ENCODE assay signal across 22 cellular contexts in genomic region chr12:94971923-94972322, GRCh38. TPM values are rescaled to one million over a fixed set of nuclear protein-coding genes. Genes with fewer than 3 reads are reported as not detected.
DNase-seq lines count a peak whose midpoint lies in the region; ATAC-seq and TF ChIP-seq lines count a peak whose summit lies in the region.
"Had no signal": no experiment of that assay in that cellular context is flagged by ENCODE, and none has a peak within 500 bp of the region (broad histone marks: within the 10 kb centered on the region; RNA-seq: fewer than 3 reads in every experiment).

No MANE protein-coding gene starts in this region.

- H3K36me3 Mint-ChIP-seq in activated naive CD4-positive, alpha-beta T cell treated with anti-CD3 and anti-CD28 coated beads, Interleukin-2, amount 10 ng/mL, durations not matched to agents 7 days and 5 days, result peaks cover 37% of the 10 kb centered on the region
- peaks cover 40% of the 10 kb centered on the region for H3K36me3 Mint-ChIP-seq in activated T-helper 17 cell treated with anti-CD3 and anti-CD28 coated beads, Interleukin-2, amount 50 U/mL, for 72 hours (ENCODE audit: low read depth)

- peaks cover 2% of the 10 kb centered on the region for H3K4me1 Mint-ChIP-seq in activated naive CD4-positive, alpha-beta T cell treated with anti-CD3 and anti-CD28 coated beads, Interleukin-2, amount 10 ng/mL, durations not matched to agents 7 days and 5 days
- H3K4me1 Mint-ChIP-seq in activated T-helper 17 cell treated with anti-CD3 and anti-CD28 coated beads, Interleukin-2, amount 50 U/mL, for 72 hours, result peaks cover 4% of the 10 kb centered on the region
- H3K4me1 Mint-ChIP-seq: CD14-positive monocyte, GM23338, H9 had no signal

- H3K79me2 ChIP-seq in trophoblast cell (ENCODE audit: control insufficient read depth, insufficient read depth, low read length, poor library complexity), result no peaks in the 10 kb centered on the region

- no peak overlapping the region for H3K4ac ChIP-seq in mesenchymal stem cell (ENCODE audit: low read depth in 1 of 2, low read length in 2 of 2)
- H3K4ac ChIP-seq in trophoblast cell (ENCODE audit: low read depth, low read length), result no peak overlapping the region

- H4K12ac ChIP-seq in trophoblast cell (ENCODE audit: low read depth, low read length), result no peak overlapping the region

- H2BK120ac ChIP-seq in mesenchymal stem cell (ENCODE audit: low read depth, low read length), result peak overlapping the region; percentile 34
- H2BK120ac ChIP-seq in trophoblast cell (ENCODE audit: insufficient read depth, low read length, poor library complexity), result no peak overlapping the region

- H4K8ac ChIP-seq in mesenchymal stem cell (ENCODE audit: low read length) (no peak overlapping the region), trophoblast cell (ENCODE audit: low read depth, low read length) (no peak overlapping the region)

- WGBS in mesenchymal stem cell, result 99% methylated on average over 2 of the region's 2 CpGs
- no CpG with 5 or more reads among the region's 2 CpGs for WGBS in trophoblast cell (ENCODE audit: extremely low coverage, insufficient coverage, insufficient read length)

- no peak overlapping the region for H3K4me2 ChIP-seq in mesenchymal stem cell (ENCODE audit: low read length, poor library complexity, severe bottlenecking)
- no peak overlapping the region for H3K4me2 ChIP-seq in trophoblast cell (ENCODE audit: low read length)
- H3K4me2 ChIP-seq: BLaER1 treated with 17β-estradiol and CSF1 and Interleukin-3, amounts not matched to agents 10 nM and 100 nM; GM23338 had no signal

- H3K18ac ChIP-seq in mesenchymal stem cell (ENCODE audit: low read depth in 1 of 2, low read length in 2 of 2) (peak overlapping the region; percentile 6 to 62), trophoblast cell (ENCODE audit: low read length) (no peak overlapping the region)

- no peak for TF ChIP-seq CTCF in WERI-Rb-1 (IDR thresholded peaks at IDR 0.05; ENCODE audit: low read depth, low read length)

- ATAC-seq in activated T-helper 17 cell treated with anti-CD3 and anti-CD28 coated beads, Interleukin-2, amount 50 U/mL, for 72 hours (replicated peaks), result no peak
- ATAC-seq: GM12878, GM23338, HCT116 had no signal

- H2BK12ac ChIP-seq in mesenchymal stem cell (ENCODE audit: low read length in 2 of 2), result peak overlapping the region in 1 of 2 experiments; percentile 84
- no peak overlapping the region for H2BK12ac ChIP-seq in trophoblast cell (ENCODE audit: low read length)

- no peak overlapping the region for H3K4me3 Mint-ChIP-seq in activated naive CD4-positive, alpha-beta T cell treated with anti-CD3 and anti-CD28 coated beads, Interleukin-2, amount 10 ng/mL, durations not matched to agents 7 days and 5 days
- H3K4me3 Mint-ChIP-seq in activated T-helper 17 cell treated with anti-CD3 and anti-CD28 coated beads, Interleukin-2, amount 50 U/mL, for 72 hours, result no peak overlapping the region
- H3K4me3 Mint-ChIP-seq: CD14-positive monocyte; CD4-positive, alpha-beta T cell; CD8-positive, alpha-beta memory T cell; GM23338; H9; HFFc6 had no signal

- H3K27me3 ChIP-seq in mesenchymal stem cell (ENCODE audit: control insufficient read depth in 1 of 2, insufficient read depth in 1 of 2, low read length in 2 of 2) (no peaks in the 10 kb centered on the region), trophoblast cell (ENCODE audit: insufficient read depth, low read length) (no peaks in the 10 kb centered on the region), WERI-Rb-1 (ENCODE audit: insufficient read depth, low read depth, severe bottlenecking) (no peaks in the 10 kb centered on the region)
- H3K27me3 ChIP-seq: BE2C; BLaER1 treated with 17β-estradiol and CSF1 and Interleukin-3, amounts not matched to agents 10 nM and 100 nM had no signal

- peaks cover 9% of the 10 kb centered on the region for H3K79me1 ChIP-seq in mesenchymal stem cell (replicated peaks; ENCODE audit: low read length, poor library complexity, severe bottlenecking)
- no peaks in the 10 kb centered on the region for H3K79me1 ChIP-seq in trophoblast cell (ENCODE audit: low read length)

- H3K36me3 ChIP-seq in mesenchymal stem cell (ENCODE audit: control insufficient read depth in 1 of 2, insufficient read depth in 2 of 2, low read depth in 1 of 2, low read length in 2 of 2) (peaks cover 0 to 16% of the 10 kb centered on the region in 2 experiments), trophoblast cell (ENCODE audit: control insufficient read depth in 1 of 2, insufficient read depth in 2 of 2, low read length in 2 of 2) (peaks cover 2% of the 10 kb centered on the region in 2 experiments), WERI-Rb-1 (peaks cover 7% of the 10 kb centered on the region; the same call in 1 of the 2 replicates)

- no peak overlapping the region for H2AFZ ChIP-seq in mesenchymal stem cell (ENCODE audit: low read depth, low read length)
- H2AFZ ChIP-seq in trophoblast cell (ENCODE audit: insufficient read depth, low read length, poor library complexity), result no peak overlapping the region
- H2AFZ ChIP-seq: GM23338 had no signal

- H2BK5ac ChIP-seq in mesenchymal stem cell (ENCODE audit: low read depth, low read length, poor library complexity, severe bottlenecking) (no peak overlapping the region), trophoblast cell (ENCODE audit: low read depth, low read length, poor library complexity) (no peak overlapping the region)

- H3K4me3 ChIP-seq in mesenchymal stem cell (ENCODE audit: insufficient read depth in 1 of 2, low read depth in 1 of 2, low read length in 2 of 2) (no peak overlapping the region), trophoblast cell (ENCODE audit: low read depth, low read length) (no peak overlapping the region), WERI-Rb-1 (ENCODE audit: low read depth, low read length) (no peak overlapping the region)
- H3K4me3 ChIP-seq: BLaER1 treated with 17β-estradiol and CSF1 and Interleukin-3, amounts not matched to agents 10 nM and 100 nM; GM12878; GM23338 had no signal

- H3K23ac ChIP-seq in mesenchymal stem cell (ENCODE audit: low read length in 2 of 2) (no peak overlapping the region), trophoblast cell (ENCODE audit: low read length) (no peak overlapping the region)

- no peaks in the 10 kb centered on the region for H3K9me3 ChIP-seq in mesenchymal stem cell (ENCODE audit: control insufficient read depth, low read length)
- no peaks in the 10 kb centered on the region for H3K9me3 ChIP-seq in trophoblast cell (ENCODE audit: insufficient read depth, low read depth, low read length)
- H3K9me3 ChIP-seq in WERI-Rb-1 (ENCODE audit: severe bottlenecking), result no peaks in the 10 kb centered on the region
- H3K9me3 ChIP-seq: BE2C; BLaER1 treated with 17β-estradiol and CSF1 and Interleukin-3, amounts not matched to agents 10 nM and 100 nM had no signal

- H3K14ac ChIP-seq in mesenchymal stem cell (ENCODE audit: low read length in 2 of 2), result no peak overlapping the region
- no peak overlapping the region for H3K14ac ChIP-seq in trophoblast cell (ENCODE audit: low read length)

- peak overlapping the region; percentile 13 for H3K27ac Mint-ChIP-seq in activated naive CD4-positive, alpha-beta T cell treated with anti-CD3 and anti-CD28 coated beads, Interleukin-2, amount 10 ng/mL, durations not matched to agents 7 days and 5 days
- H3K27ac Mint-ChIP-seq in activated T-helper 17 cell treated with anti-CD3 and anti-CD28 coated beads, Interleukin-2, amount 50 U/mL, for 72 hours, result no peak overlapping the region
- H3K27ac Mint-ChIP-seq: CD14-positive monocyte; CD4-positive, alpha-beta T cell; GM23338 had no signal

- H3K27me3 Mint-ChIP-seq in activated naive CD4-positive, alpha-beta T cell treated with anti-CD3 and anti-CD28 coated beads, Interleukin-2, amount 10 ng/mL, durations not matched to agents 7 days and 5 days, result no peaks in the 10 kb centered on the region
- no peaks in the 10 kb centered on the region for H3K27me3 Mint-ChIP-seq in activated T-helper 17 cell treated with anti-CD3 and anti-CD28 coated beads, Interleukin-2, amount 50 U/mL, for 72 hours
- H3K27me3 Mint-ChIP-seq: CD4-positive, alpha-beta T cell had no signal

- H3K4me1 ChIP-seq in mesenchymal stem cell (ENCODE audit: control insufficient read depth, insufficient read depth, low read depth, low read length) (no peaks in the 10 kb centered on the region), trophoblast cell (ENCODE audit: control insufficient read depth in 1 of 2, insufficient read depth in 2 of 2, low read length in 2 of 2) (no peaks in the 10 kb centered on the region)
- H3K4me1 ChIP-seq: BE2C had no signal

- H2BK15ac ChIP-seq in mesenchymal stem cell (ENCODE audit: low read depth, poor library complexity, severe bottlenecking), result no peak overlapping the region

- CTCF ChIA-PET in activated naive CD4-positive, alpha-beta T cell treated with anti-CD3 and anti-CD28 coated beads, Interleukin-2, amount 10 ng/mL, durations not matched to agents 7 days and 5 days (lab: Charles Lee), result no interaction called here

- DNase-seq in activated naive CD4-positive, alpha-beta T cell treated with anti-CD3 and anti-CD28 coated beads, Interleukin-2, amount 10 ng/mL, durations not matched to agents 7 days and 5 days, result no peak
- DNase-seq in activated naive CD4-positive, alpha-beta T cell (lab: John Stamatoyannopoulos, UW), result no peak
- DNase-seq in mesenchymal stem cell (no peak), trophoblast cell (peak; percentile 89), WERI-Rb-1 (no peak)
- DNase-seq: AML-193; BE2C; CD4-positive, alpha-beta T cell; CD8-positive, alpha-beta memory T cell; DMS 273 treated with DMSO at 0.1 percent for 48 hours; DMS79; EL; GDM1; H9; HFFc6 had no signal

- peak overlapping the region; percentile 75 for H4K91ac ChIP-seq in mesenchymal stem cell (ENCODE audit: low read length)
- H4K91ac ChIP-seq in trophoblast cell (ENCODE audit: low read depth, low read length), result no peak overlapping the region

- H2AK5ac ChIP-seq in mesenchymal stem cell (ENCODE audit: low read length, severe bottlenecking) (no peak overlapping the region), trophoblast cell (ENCODE audit: low read length) (no peak overlapping the region)

- H3K9me3 Mint-ChIP-seq in activated naive CD4-positive, alpha-beta T cell treated with anti-CD3 and anti-CD28 coated beads, Interleukin-2, amount 10 ng/mL, durations not matched to agents 7 days and 5 days, result no peaks in the 10 kb centered on the region
- H3K9me3 Mint-ChIP-seq in activated T-helper 17 cell treated with anti-CD3 and anti-CD28 coated beads, Interleukin-2, amount 50 U/mL, for 72 hours, result no peaks in the 10 kb centered on the region
- H3K9me3 Mint-ChIP-seq: CD14-positive monocyte; CD4-positive, alpha-beta T cell; CD8-positive, alpha-beta memory T cell; GM23338; H9; HFFc6 had no signal

- H3K27ac ChIP-seq in mesenchymal stem cell (ENCODE audit: low read length, poor library complexity, severe bottlenecking), result no peak overlapping the region
- H3K27ac ChIP-seq in trophoblast cell (ENCODE audit: low read depth, low read length), result no peak overlapping the region
- no peak overlapping the region for H3K27ac ChIP-seq in WERI-Rb-1
- H3K27ac ChIP-seq: 22Rv1; BLaER1 treated with 17β-estradiol and CSF1 and Interleukin-3, amounts not matched to agents 10 nM and 100 nM had no signal

- H3K9ac ChIP-seq in mesenchymal stem cell (ENCODE audit: low read length) (no peak overlapping the region), trophoblast cell (ENCODE audit: low read length) (no peak overlapping the region)
- H3K9ac ChIP-seq: BLaER1 treated with 17β-estradiol and CSF1 and Interleukin-3, amounts not matched to agents 10 nM and 100 nM had no signal

RNA-seq across cellular contexts. Expression of gene NDUFA12, which starts 31.6 kb away (rescaled TPM):
- 219 TPM for polyA plus RNA-seq in mesenchymal stem cell (2013, experiment 1 of 2)
- polyA plus RNA-seq in mesenchymal stem cell (2013, experiment 2 of 2), result 217 TPM
- polyA plus RNA-seq in trophoblast cell (2013), result 126 and 127 TPM in 2 replicates
- total RNA-seq in activated T-helper 17 cell treated with anti-CD3 and anti-CD28 coated beads, Interleukin-2, amount 50 U/mL, for 72 hours, result 100 to 1,000 TPM in 1 of 2 donors, 10 to 100 TPM in 1; 90.0 to 148 TPM

Comparison
In these comparisons a context has a peak if more than half of its experiments do, and no peak if none do; other contexts are left out.
1. DNase-seq: peak in trophoblast cell (2 of 2); none in activated naive CD4-positive, alpha-beta T cell treated with anti-CD3 and anti-CD28 coated beads, Interleukin-2, amount 10 ng/mL, durations not matched to agents 7 days and 5 days (single experiment), activated naive CD4-positive, alpha-beta T cell (0 of 4), mesenchymal stem cell (single experiment) and WERI-Rb-1 (single experiment).